16 cellular contexts compared by ENCODE assay signal in genomic region chr17:60817187-60817586, GRCh38.
A peak's percentile ranks its signal among the peaks of the same experiment; 100 is the strongest.
DNase-seq lines count a peak whose midpoint lies in the region; ATAC-seq and TF ChIP-seq lines count a peak whose summit lies in the region.
"Had no signal": no experiment of that assay in that cellular context is flagged by ENCODE, and none has a peak within 500 bp of the region (broad histone marks: within the 10 kb centered on the region; RNA-seq: fewer than 3 reads in every experiment).

No MANE protein-coding gene starts in this region.

- peaks cover 9% of the 10 kb centered on the region for H3K4me1 Mint-ChIP-seq in MCF 10A (ENCODE audit: insufficient read depth, unreplicated experiment)

- no peaks in the 10 kb centered on the region for H3K36me3 Mint-ChIP-seq in MCF 10A (ENCODE audit: insufficient read depth, unreplicated experiment)

- POLR2A ChIA-PET in MCF 10A (lab: Yijun Ruan, JAX) = interaction anchor here (0.6 to 1.4 kb wide), 5 partner anchors 10 to 730 kb away, joined by 3 to 4 read pairs (median 3); no protein-coding TSS in a partner anchor

- H3K27ac ChIP-seq in breast epithelium = no peak overlapping the region
- H3K27ac ChIP-seq: 22Rv1, thyroid gland had no signal

- DNase-seq in MCF 10A (ENCODE audit: unreplicated experiment) = peak; percentile 81
- no peak for DNase-seq in breast epithelium (ENCODE audit: low spot score in 2 of 2)
- DNase-seq in amniotic stem cell (lab: John Stamatoyannopoulos, UW) = peak; percentile 60
- DNase-seq in fibroblast of villous mesenchyme (ENCODE audit: low read depth) = peak; percentile 87
- DNase-seq in stimulated activated CD4-positive, alpha-beta T cell treated with anti-CD3 and anti-CD28 coated beads, Interleukin-1b, Interleukin-23, amount 100 ng/mL, for 48 hours = no peak
- DNase-seq in posterior vena cava (ENCODE audit: low spot score) = no peak
- DNase-seq: amygdala, DMS79 treated with DMSO at 0.1 percent for 48 hours, Karpas-422, NCI-H345, SHP77 treated with DMSO at 0.1 percent for 48 hours, thyroid gland had no signal

- H3K27me3 Mint-ChIP-seq in MCF 10A (ENCODE audit: insufficient read depth, unreplicated experiment) = no peaks in the 10 kb centered on the region

- H3K4me3 ChIP-seq in breast epithelium = no peak overlapping the region
- H3K4me3 ChIP-seq in fibroblast of villous mesenchyme (ENCODE audit: low read depth, low read length) = no peak overlapping the region
- H3K4me3 ChIP-seq: thyroid gland had no signal

- TF ChIP-seq POLR2A in breast epithelium (IDR thresholded peaks at IDR 0.05) = no peak

- ATAC-seq in GM18861 (IDR thresholded peaks at IDR 0.05; ENCODE audit: unreplicated experiment) = no peak
- ATAC-seq in GM19324 (IDR thresholded peaks at IDR 0.05; ENCODE audit: low FRiP score, unreplicated experiment) = no peak
- ATAC-seq: sciatic nerve had no signal

- H3K27me3 ChIP-seq in breast epithelium = no peaks in the 10 kb centered on the region
- H3K27me3 ChIP-seq: thyroid gland had no signal

- intact Hi-C loops in MCF 10A (cut with micrococcal nuclease) (no loop called here), breast epithelium (cut with DNase I; ENCODE audit: low total_unique reads) (no loop called here), posterior vena cava (cut with DNase I) (no loop called here)

- TF ChIP-seq CTCF in MCF 10A (IDR thresholded peaks at IDR 0.05; ENCODE audit: unreplicated experiment) (no peak), breast epithelium (IDR thresholded peaks at IDR 0.05) (no peak), fibroblast of villous mesenchyme (IDR thresholded peaks at IDR 0.05; ENCODE audit: insufficient read depth, low read depth, low read length) (no peak)

- H3K36me3 ChIP-seq in breast epithelium = no peaks in the 10 kb centered on the region
- H3K36me3 ChIP-seq: thyroid gland had no signal

- peaks cover 0 to 13% of the 10 kb centered on the region in 2 donors for H3K9me3 ChIP-seq in breast epithelium
- H3K9me3 ChIP-seq: thyroid gland had no signal

- no peak overlapping the region for H3K4me3 Mint-ChIP-seq in MCF 10A (ENCODE audit: unreplicated experiment)

- H3K4me1 ChIP-seq in breast epithelium = no peaks in the 10 kb centered on the region
- H3K4me1 ChIP-seq: thyroid gland had no signal

- CTCF ChIA-PET in MCF 10A (lab: Yijun Ruan, JAX) = interaction anchor here (0.6 kb wide), 1 partner anchor 219 kb away, joined by 3 read pairs; no protein-coding TSS in a partner anchor

- peak overlapping the region; percentile 36 for H3K27ac Mint-ChIP-seq in MCF 10A (ENCODE audit: low read depth, unreplicated experiment)

- peaks cover 4% of the 10 kb centered on the region for H3K9me3 Mint-ChIP-seq in MCF 10A (ENCODE audit: unreplicated experiment)

- BruUV-seq in MCF 10A (replicated peaks; lab: Mats Ljungman, UMichigan) = no TSS peak

Comparison
In these comparisons a context has a peak if more than half of its experiments do, and no peak if none do; other contexts are left out.
1. DNase-seq: peak in MCF 10A (single experiment), amniotic stem cell (single experiment) and fibroblast of villous mesenchyme (single experiment); none in breast epithelium (0 of 2), stimulated activated CD4-positive, alpha-beta T cell treated with anti-CD3 and anti-CD28 coated beads, Interleukin-1b, Interleukin-23, amount 100 ng/mL, for 48 hours (single experiment) and posterior vena cava (single experiment).